ENCODE assay signal across 19 cellular contexts in the genomic region with DNA sequence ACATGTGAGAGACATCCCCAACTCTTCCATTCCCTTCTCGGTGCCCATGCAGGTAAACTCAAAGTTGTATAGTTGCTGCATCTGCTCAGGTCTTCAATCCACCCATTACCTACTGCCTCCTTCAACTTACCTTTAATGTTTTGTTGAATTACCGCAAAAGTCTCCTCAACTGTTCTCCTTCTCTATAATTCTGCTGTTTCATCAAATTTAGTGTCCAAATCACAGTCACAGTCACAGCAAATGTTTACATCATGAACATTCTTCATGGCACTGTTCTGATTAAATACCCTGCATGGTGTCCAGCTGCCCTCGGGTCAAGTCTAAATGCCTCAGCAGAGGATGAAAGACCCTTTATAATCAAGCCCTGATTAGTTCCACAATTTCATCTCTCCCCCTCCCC.
DNase-seq lines count a peak whose midpoint lies in the region; ATAC-seq, FAIRE-seq and TF ChIP-seq lines count a peak whose summit lies in the region.
"Had no signal": no experiment of that assay in that cellular context is flagged by ENCODE, and none has a peak within 500 bp of the region (broad histone marks: within the 10 kb centered on the region; RNA-seq: fewer than 3 reads in every experiment).

No MANE protein-coding gene starts in this region.

- H3K79me1 ChIP-seq in H1 (ENCODE audit: low read depth, low read length) = no peaks in the 10 kb centered on the region

- TF ChIP-seq EP300 in A549 (IDR thresholded peaks at IDR 0.05) (no peak), H1 (IDR thresholded peaks at IDR 0.05; ENCODE audit: borderline replicate concordance in 1 of 2, low read depth in 2 of 2, low read length in 2 of 2) (no peak)

- no peak overlapping the region for H2AK5ac ChIP-seq in H1 (ENCODE audit: low read depth, low read length)

- H4K20me1 ChIP-seq in H1 (replicated peaks in 1 of 2; ENCODE audit: control insufficient read depth in 1 of 2, insufficient read depth in 2 of 2, low read length in 2 of 2) = no peaks in the 10 kb centered on the region

- no peak overlapping the region for H3K23ac ChIP-seq in H1 (ENCODE audit: insufficient read length)

- no peak overlapping the region for H3K4me3 Mint-ChIP-seq in activated CD4-positive, alpha-beta memory T cell treated with anti-CD3 and anti-CD28 coated beads for 36 hours
- no peak overlapping the region for H3K4me3 Mint-ChIP-seq in activated CD4-positive, alpha-beta memory T cell treated with anti-CD3 and anti-CD28 coated beads, Interleukin-2, amount 10 ng/mL, durations not matched to agents 7 days and 5 days

- intact Hi-C loops in activated CD4-positive, alpha-beta memory T cell treated with anti-CD3 and anti-CD28 coated beads for 36 hours (cut with micrococcal nuclease) = no loop called here

- FAIRE-seq in A549 (lab: Jason Lieb, UNC) (no peak), GM19239 (lab: Jason Lieb, UNC) (peak; percentile 60), H1 (lab: Jason Lieb, UNC) (peak; percentile 19)
- FAIRE-seq: D721Med, H54 had no signal

- H3K23me2 ChIP-seq in H1 (ENCODE audit: low read depth, low read length) = no peaks in the 10 kb centered on the region

- H3K56ac ChIP-seq in H1 (replicated peaks; ENCODE audit: insufficient read length, low read depth, low read length) = no peak overlapping the region

- no peaks in the 10 kb centered on the region for H3K36me3 Mint-ChIP-seq in activated CD4-positive, alpha-beta memory T cell treated with anti-CD3 and anti-CD28 coated beads for 36 hours
- peaks cover 10% of the 10 kb centered on the region for H3K36me3 Mint-ChIP-seq in activated CD4-positive, alpha-beta memory T cell treated with anti-CD3 and anti-CD28 coated beads, Interleukin-2, amount 10 ng/mL, durations not matched to agents 7 days and 5 days (ENCODE audit: low read depth)

- H3K27me3 ChIP-seq in H1 (replicated peaks in 1 of 4; ENCODE audit: control insufficient read depth in 3 of 4, extremely low read depth in 1 of 4, insufficient read depth in 3 of 4, low read length in 3 of 4) = no peaks in the 10 kb centered on the region
- H3K27me3 ChIP-seq: BE2C had no signal

- no peak overlapping the region for H3K14ac ChIP-seq in H1 (ENCODE audit: insufficient read length)

- H3K9me3 ChIP-seq in A549 = no peaks in the 10 kb centered on the region
- no peaks in the 10 kb centered on the region; a peak in 1 of 4 replicates for H3K9me3 ChIP-seq in H1 (ENCODE audit: insufficient read depth in 2 of 2, low read depth in 1 of 2, low read length in 1 of 2)
- H3K9me3 ChIP-seq: BE2C had no signal

- no peak for DNase-seq in activated CD4-positive, alpha-beta memory T cell treated with anti-CD3 and anti-CD28 coated beads for 36 hours
- DNase-seq in activated CD4-positive, alpha-beta memory T cell treated with anti-CD3 and anti-CD28 coated beads, Interleukin-2, amount 10 ng/mL, durations not matched to agents 7 days and 5 days = no peak
- no peak for DNase-seq in A549 (ENCODE audit: low read depth in 1 of 2, low spot score in 1 of 2)
- no peak for DNase-seq in GM19239 (ENCODE audit: insufficient read length, low spot score)
- DNase-seq in H1 (ENCODE audit: low read depth in 1 of 2, low spot score in 2 of 2) = no peak
- DNase-seq in NOMO-1 (lab: John Stamatoyannopoulos, UW; ENCODE audit: unreplicated experiment in 2 of 2) = no peak
- DNase-seq: 8988T; BE2C; DMS79; NCI-H1694 treated with DMSO at 0.1 percent for 48 hours; NCI-H748 treated with DMSO at 0.1 percent for 48 hours; NK-92 treated with Interleukin-12 subunit alpha and Interleukin-12 subunit beta, amount 100 ng/mL, for 24 hours; OCI-M1; SHP77 treated with DMSO at 0.1 percent for 48 hours had no signal

- H3K18ac ChIP-seq in H1 (ENCODE audit: extremely low read depth, low read length) = no peak overlapping the region

- no peak overlapping the region for H4K91ac ChIP-seq in H1 (replicated peaks; ENCODE audit: insufficient read length, low read length)

- H2BK120ac ChIP-seq in H1 (replicated peaks; ENCODE audit: low read depth, low read length) = no peak overlapping the region

- POLR2A ChIA-PET in activated CD4-positive, alpha-beta memory T cell treated with anti-CD3 and anti-CD28 coated beads for 36 hours (lab: Charles Lee) = no interaction called here
- POLR2A ChIA-PET in activated CD4-positive, alpha-beta memory T cell treated with anti-CD3 and anti-CD28 coated beads, Interleukin-2, amount 10 ng/mL, durations not matched to agents 7 days and 5 days (lab: Charles Lee) = no interaction called here
- POLR2A ChIA-PET in A549 (lab: Yijun Ruan, JAX) = no interaction called here
- POLR2A ChIA-PET in H1 (lab: Charles Lee; ENCODE audit: partially characterized antibody) = no interaction called here

- H3K4me2 ChIP-seq in A549 (no peak overlapping the region), H1 (ENCODE audit: insufficient read depth in 1 of 2, low read depth in 2 of 2, low read length in 2 of 2) (no peak overlapping the region)
- H3K4me2 ChIP-seq: KMS-11 had no signal

- H3K4me1 ChIP-seq in A549 (no peaks in the 10 kb centered on the region), H1 (replicated peaks in 1 of 4; ENCODE audit: control insufficient read depth in 3 of 4, insufficient read depth in 4 of 4, low read length in 3 of 4) (no peaks in the 10 kb centered on the region)
- H3K4me1 ChIP-seq: BE2C had no signal

- TF ChIP-seq RAD21 in A549 (conservative IDR thresholded peaks at IDR 0.05 in 1 of 2, IDR thresholded peaks at IDR 0.05 in 1 of 2) (no peak), H1 (IDR thresholded peaks at IDR 0.05 in 1 of 2, conservative IDR thresholded peaks at IDR 0.05 in 1 of 2; ENCODE audit: low read depth in 2 of 2, low read length in 2 of 2) (no peak)

- H3K79me2 ChIP-seq in H1 (ENCODE audit: control insufficient read depth in 1 of 2, insufficient read depth in 2 of 2, low read length in 2 of 2) = no peaks in the 10 kb centered on the region

- peak overlapping the region; percentile 1 for H3K27ac Mint-ChIP-seq in activated CD4-positive, alpha-beta memory T cell treated with anti-CD3 and anti-CD28 coated beads for 36 hours
- no peak overlapping the region for H3K27ac Mint-ChIP-seq in activated CD4-positive, alpha-beta memory T cell treated with anti-CD3 and anti-CD28 coated beads, Interleukin-2, amount 10 ng/mL, durations not matched to agents 7 days and 5 days

- no peaks in the 10 kb centered on the region for H3K36me3 ChIP-seq in H1 (ENCODE audit: control insufficient read depth in 2 of 4, insufficient read depth in 4 of 4, low read length in 3 of 4)
- H3K36me3 ChIP-seq: BE2C had no signal

- TF ChIP-seq POLR2A in A549 (IDR thresholded peaks at IDR 0.05; ENCODE audit: low read length) (no peak), H1 (IDR thresholded peaks at IDR 0.05; ENCODE audit: control extremely low read depth in 1 of 2, low read depth in 2 of 2, low read length in 2 of 2) (no peak)

- H3K9me3 Mint-ChIP-seq in activated CD4-positive, alpha-beta memory T cell treated with anti-CD3 and anti-CD28 coated beads for 36 hours = no peaks in the 10 kb centered on the region
- no peaks in the 10 kb centered on the region for H3K9me3 Mint-ChIP-seq in activated CD4-positive, alpha-beta memory T cell treated with anti-CD3 and anti-CD28 coated beads, Interleukin-2, amount 10 ng/mL, durations not matched to agents 7 days and 5 days

- H3K9ac ChIP-seq in H1 (replicated peaks in 1 of 4; ENCODE audit: extremely low read depth in 1 of 4, low read depth in 3 of 4, low read length in 3 of 4) = no peak overlapping the region
- H3K9ac ChIP-seq: KMS-11 had no signal

- no peak overlapping the region for H2AFZ ChIP-seq in H1 (ENCODE audit: low read length)

- H4K5ac ChIP-seq in H1 (ENCODE audit: insufficient read length, low read depth, low read length) = no peak overlapping the region

- no peak overlapping the region for H4K8ac ChIP-seq in H1 (ENCODE audit: extremely low read depth, insufficient read depth, low read length)

- no peak overlapping the region for H2BK15ac ChIP-seq in H1 (ENCODE audit: low read length)

- H2BK12ac ChIP-seq in H1 (ENCODE audit: low read depth, low read length) = no peak overlapping the region

- H2BK20ac ChIP-seq in H1 (ENCODE audit: low read length) = no peak overlapping the region

- H3K4me3 ChIP-seq in A549 (no peak overlapping the region), H1 (ENCODE audit: extremely low read depth in 1 of 4, insufficient read depth in 2 of 4, low read depth in 3 of 4, low read length in 4 of 4) (no peak overlapping the region)

- no peak overlapping the region for H3K27ac ChIP-seq in A549
- H3K27ac ChIP-seq in H1 (ENCODE audit: low read depth, low read length) = no peak overlapping the region
- H3K27ac ChIP-seq: KMS-11 had no signal

- no peak overlapping the region for H2BK5ac ChIP-seq in H1 (ENCODE audit: low read depth, low read length)

- no peaks in the 10 kb centered on the region for H3K27me3 Mint-ChIP-seq in activated CD4-positive, alpha-beta memory T cell treated with anti-CD3 and anti-CD28 coated beads for 36 hours
- H3K27me3 Mint-ChIP-seq in activated CD4-positive, alpha-beta memory T cell treated with anti-CD3 and anti-CD28 coated beads, Interleukin-2, amount 10 ng/mL, durations not matched to agents 7 days and 5 days = no peaks in the 10 kb centered on the region

- H3K4ac ChIP-seq in H1 (replicated peaks; ENCODE audit: insufficient read length, low read depth, low read length) = no peak overlapping the region

- CTCF ChIA-PET in activated CD4-positive, alpha-beta memory T cell treated with anti-CD3 and anti-CD28 coated beads for 36 hours (lab: Charles Lee) = no interaction called here
- CTCF ChIA-PET in activated CD4-positive, alpha-beta memory T cell treated with anti-CD3 and anti-CD28 coated beads, Interleukin-2, amount 10 ng/mL, durations not matched to agents 7 days and 5 days (lab: Charles Lee) = interaction anchor here (1.0 to 1.3 kb wide), 2 partner anchors 23 to 51 kb away, joined by 4 read pairs; no protein-coding TSS in a partner anchor
- CTCF ChIA-PET in A549 (lab: Yijun Ruan, JAX) (no interaction called here), H1 (lab: Charles Lee; ENCODE audit: partially characterized antibody) (interaction anchor here (1.2 kb wide), 1 partner anchor 9 kb away, joined by 3 read pairs; no protein-coding TSS in a partner anchor)

- ATAC-seq in A549 (no peak), GM21367 (IDR thresholded peaks at IDR 0.05; ENCODE audit: unreplicated experiment) (no peak), HG03460 (IDR thresholded peaks at IDR 0.05; ENCODE audit: unreplicated experiment) (no peak)

- WGBS in A549 (ENCODE audit: missing lambda C conversion rate) = 37% methylated on average over 3 of the region's 3 CpGs
- 95% methylated on average over 3 of the region's 3 CpGs; no CpG with 5 or more reads in 1 of the 2 experiments for WGBS in H1 (ENCODE audit: extremely low coverage in 1 of 2, insufficient coverage in 1 of 2, insufficient read length in 1 of 2, insufficient replicate concordance in 2 of 2, low coverage in 1 of 2, low lambda C conversion rate in 2 of 2, missing lambda C conversion rate in 1 of 2), 2 experiments

- H3K4me1 Mint-ChIP-seq in activated CD4-positive, alpha-beta memory T cell treated with anti-CD3 and anti-CD28 coated beads for 36 hours (ENCODE audit: low read depth) = peaks cover 76% of the 10 kb centered on the region
- H3K4me1 Mint-ChIP-seq in activated CD4-positive, alpha-beta memory T cell treated with anti-CD3 and anti-CD28 coated beads, Interleukin-2, amount 10 ng/mL, durations not matched to agents 7 days and 5 days = peaks cover 36% of the 10 kb centered on the region

- TF ChIP-seq CTCF in A549 (IDR thresholded peaks at IDR 0.05) (no peak), H1 (IDR thresholded peaks at IDR 0.05; ENCODE audit: control extremely low read depth in 1 of 3, insufficient read depth in 1 of 3, low read depth in 1 of 3, low read length in 3 of 3) (no peak)

Comparison
In these comparisons a context has a peak if more than half of its experiments do, and no peak if none do; other contexts are left out.
1. CTCF ChIA-PET loops: an anchor here in activated CD4-positive, alpha-beta memory T cell treated with anti-CD3 and anti-CD28 coated beads, Interleukin-2, amount 10 ng/mL, durations not matched to agents 7 days and 5 days (1.0 to 1.3 kb wide) and H1 (1.2 kb wide); none called in activated CD4-positive, alpha-beta memory T cell treated with anti-CD3 and anti-CD28 coated beads for 36 hours and A549.